ENCODE assay signal across 21 cellular contexts in the genomic region with DNA sequence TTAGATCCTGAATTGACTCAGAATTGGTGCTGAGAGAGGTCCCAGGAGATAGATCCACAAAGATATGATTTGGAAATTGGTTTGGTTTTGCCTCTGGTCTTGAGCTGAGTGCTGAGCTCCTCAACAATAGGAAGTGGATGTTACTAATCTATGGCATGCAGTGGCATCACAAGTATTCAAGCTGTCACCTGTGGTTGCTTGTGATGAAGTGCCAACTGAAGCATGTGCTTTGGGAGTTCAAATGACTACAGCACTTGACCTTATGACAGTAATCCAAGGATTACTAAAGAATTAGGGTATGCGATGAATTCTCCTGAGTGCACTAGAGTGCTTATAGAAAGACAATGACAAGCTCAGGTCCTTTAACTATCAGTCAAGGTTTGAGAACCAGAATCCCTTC.
"Had no signal": no experiment of that assay in that cellular context is flagged by ENCODE, and none has a peak within 500 bp of the region (broad histone marks: within the 10 kb centered on the region; RNA-seq: fewer than 3 reads in every experiment).

No MANE protein-coding gene starts in this region.

- DNase-seq: activated CD4-positive, alpha-beta memory T cell treated with anti-CD3 and anti-CD28 coated beads for 36 hours; activated CD4-positive, alpha-beta T cell treated with anti-CD3 and anti-CD28 coated beads, Interleukin-2, amount 10 ng/mL, durations not matched to agents 7 days and 5 days; activated CD4-positive, CD25-positive, alpha-beta regulatory T cell; activated CD8-positive, alpha-beta memory T cell treated with anti-CD3 and anti-CD28 coated beads for 24 hours; activated naive CD4-positive, alpha-beta T cell treated with anti-CD3 and anti-CD28 coated beads, Interleukin-2, amount 50 U/mL, for 16 hours; activated naive CD8-positive, alpha-beta T cell treated with anti-CD3 and anti-CD28 coated beads, Interleukin-2, amount 10 ng/mL, durations not matched to agents 7 days and 5 days; activated T-cell treated with anti-CD3 and anti-CD28 coated beads, Interleukin-2, amount 50 U/mL, for 72 hours; adrenal gland; anterior cingulate cortex; cerebellar nuclear complex; KG1; NCI-H1092; NCI-H2029; NCI-H2107; NCI-H226; NCI-H748 treated with DMSO at 0.1 percent for 48 hours; RPMI8226; SK-N-SH; T-helper 1 cell had no signal

- H3K4me3 ChIP-seq: adrenal gland had no signal

- ATAC-seq: activated T-cell treated with anti-CD3 and anti-CD28 coated beads, Interleukin-2, amount 50 U/mL, for 72 hours; Panc1; Right ventricle myocardium inferior had no signal
